Comparison of ENCODE assay signal across 34 cellular contexts in the genomic region with DNA sequence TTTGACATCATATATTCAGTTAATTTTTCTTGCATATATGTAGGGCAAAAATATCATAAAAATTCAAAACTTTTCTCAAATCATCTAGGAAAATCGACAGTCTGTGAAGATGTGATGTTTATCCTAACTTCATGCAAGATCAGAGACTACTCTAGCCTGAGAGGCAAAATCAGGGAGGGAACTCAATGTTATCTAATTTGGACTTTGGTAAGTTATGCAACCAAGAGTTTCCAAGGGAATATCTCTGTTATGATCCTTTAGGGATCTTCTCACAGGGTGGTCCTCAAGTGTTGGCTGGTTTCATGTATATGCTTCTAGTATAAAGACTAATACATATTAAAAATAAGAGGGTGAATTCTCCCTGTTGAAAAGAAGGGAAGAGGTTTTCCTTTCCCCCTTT.
"Had no signal": no experiment of that assay in that cellular context is flagged by ENCODE, and none has a peak within 500 bp of the region (broad histone marks: within the 10 kb centered on the region; RNA-seq: fewer than 3 reads in every experiment).

No MANE protein-coding gene starts in this region.

- H3K4me2 ChIP-seq: KMS-11 had no signal

- H3K4me3 ChIP-seq: MG63 had no signal

- H3K27me3 ChIP-seq: MG63 had no signal

- H3K9me3 ChIP-seq: MG63 had no signal

- DNase-seq: Kasumi-1, KG1, MG63, MM.1S, MV-4-11, NCI-H1048, NCI-H1092, NCI-H1092 treated with DMSO at 0.1 percent for 48 hours, NCI-H1105, NCI-H1105 treated with DMSO at 0.1 percent for 48 hours, NCI-H1417, NCI-H1417 treated with DMSO at 0.1 percent for 48 hours, NCI-H1436, NCI-H1436 treated with DMSO at 0.1 percent for 48 hours, NCI-H146, NCI-H1694, NCI-H1694 treated with DMSO at 0.1 percent for 48 hours, NCI-H187, NCI-H187 treated with DMSO at 0.1 percent for 48 hours, NCI-H1930, NCI-H2029, NCI-H2029 treated with DMSO at 0.1 percent for 48 hours, NCI-H2081, NCI-H2081 treated with DMSO at 0.1 percent for 48 hours, NCI-H2107, NCI-H2171, NCI-H2171 treated with DMSO at 0.1 percent for 48 hours, NCI-H2227 treated with DMSO at 0.1 percent for 48 hours, NCI-H226, NCI-H345, NCI-H446, NCI-H446 treated with DMSO at 0.1 percent for 48 hours, NCI-H510A had no signal

- H3K36me3 ChIP-seq: MG63 had no signal

- H3K27ac ChIP-seq: KMS-11 had no signal

- H3K9ac ChIP-seq: KMS-11 had no signal
